Comparison of ENCODE assay signal across 1 cellular context in genomic region chr1:40313958-40314720, GRCh38.
TF ChIP-seq lines count a peak whose summit lies in the region.

No MANE protein-coding gene starts in this region.

TF ChIP-seq in HepG2, 621 proteins besides CTCF, POLR2A, EP300 and RAD21 (continued from another document):
- peak; percentile 82 for TF ChIP-seq HIC2 (CRISPR knock-in tag; IDR thresholded peaks at IDR 0.05; ENCODE audit: low read depth)
- TF ChIP-seq RCOR2 (CRISPR knock-in tag; IDR thresholded peaks at IDR 0.05), result no peak
- no peak for TF ChIP-seq CREB3 (CRISPR knock-in tag; IDR thresholded peaks at IDR 0.05)
- no peak for TF ChIP-seq ZNF792 (CRISPR knock-in tag; IDR thresholded peaks at IDR 0.05)
- TF ChIP-seq CBX1 (IDR thresholded peaks at IDR 0.05; ENCODE audit: low read depth), result no peak
- no peak for TF ChIP-seq MED8 (CRISPR knock-in tag; IDR thresholded peaks at IDR 0.05; ENCODE audit: insufficient replicate concordance)
